Comparison of ENCODE assay signal across 8 cellular contexts in genomic region chr11:65713212-65713969, GRCh38. TPM values are rescaled to one million over a fixed set of nuclear protein-coding genes. Genes with fewer than 3 reads are reported as not detected.
DNase-seq lines count a peak whose midpoint lies in the region; ATAC-seq and TF ChIP-seq lines count a peak whose summit lies in the region.

No MANE protein-coding gene starts in this region.

- H3K27me3 ChIP-seq in HL-60 (ENCODE audit: insufficient read depth, poor library complexity, severe bottlenecking) (no peaks in the 10 kb centered on the region), brain microvascular endothelial cell (replicated peaks) (no peaks in the 10 kb centered on the region)
- no peaks in the 10 kb centered on the region for H3K27me3 ChIP-seq in naive thymus-derived CD4-positive, alpha-beta T cell (ENCODE audit: control insufficient read depth in 2 of 2, insufficient read depth in 2 of 2, low read length in 2 of 2)

- H3K27me3 Mint-ChIP-seq in naive thymus-derived CD4-positive, alpha-beta T cell: peaks cover 0 to 5% (median 0%) of the 10 kb centered on the region in 5 donors

- intact Hi-C loops in naive thymus-derived CD4-positive, alpha-beta T cell (cut with micrococcal nuclease): loop anchor here in 1 of 2 donors (2.0 to 5.0 kb wide), 3 partner anchors 51 to 141 kb away; partner anchors contain the start of genes FAM89B, RELA and ZNRD2

- peak overlapping the region; percentile 19 to 93 (median 54) for H3K4me3 Mint-ChIP-seq in naive thymus-derived CD4-positive, alpha-beta T cell

- POLR2A ChIA-PET in AG04449 (lab: Yijun Ruan, JAX): interaction anchor here (1.1 to 1.9 kb wide), 3 partner anchors 7 to 177 kb away, joined by 4 to 23 read pairs (median 5); partner anchors contain the start of genes CCDC85B and RNASEH2C
- POLR2A ChIA-PET in naive thymus-derived CD4-positive, alpha-beta T cell (lab: Charles Lee): interaction anchor here (0.7 to 3.1 kb wide), 11 partner anchors 8 to 309 kb away, joined by 3 to 42 read pairs (median 14); partner anchors contain the start of genes CFL1, MAP3K11, MUS81 and PCNX3

- H3K27ac Mint-ChIP-seq in naive thymus-derived CD4-positive, alpha-beta T cell: peak overlapping the region; percentile 43 to 100 (median 76)

- H3K9me3 ChIP-seq in naive thymus-derived CD4-positive, alpha-beta T cell (ENCODE audit: control insufficient read depth in 2 of 3, low read length in 3 of 3): no peaks in the 10 kb centered on the region

- H3K9me3 Mint-ChIP-seq in naive thymus-derived CD4-positive, alpha-beta T cell: peaks cover 0 to 6% (median 0%) of the 10 kb centered on the region in 11 donors

- no peak for TF ChIP-seq CTCF in AG04449 (IDR thresholded peaks at IDR 0.05; ENCODE audit: insufficient read depth, low read length, missing control alignments)
- TF ChIP-seq CTCF in HL-60 (IDR thresholded peaks at IDR 0.05; ENCODE audit: insufficient read depth, low read length): no peak
- TF ChIP-seq CTCF in brain microvascular endothelial cell (IDR thresholded peaks at IDR 0.05; ENCODE audit: low read depth, low read length, missing control alignments): no peak
- TF ChIP-seq CTCF in GM13977 (IDR thresholded peaks at IDR 0.05; ENCODE audit: extremely low read depth, insufficient read depth, missing control alignments): no peak

- no peak for DNase-seq in AG04449 (ENCODE audit: low read depth, low spot score)
- no peak for DNase-seq in HL-60 (ENCODE audit: low read depth in 1 of 2, low spot score in 1 of 2)
- no peak for DNase-seq in brain microvascular endothelial cell
- DNase-seq in naive thymus-derived CD4-positive, alpha-beta T cell: no peak
- DNase-seq in NCI-H1092 treated with DMSO at 0.1 percent for 48 hours (lab: John Stamatoyannopoulos, UW): no peak
- DNase-seq in SHP77 (lab: John Stamatoyannopoulos, UW): no peak
- no peak for DNase-seq in RPMI8226
- DNase-seq in GM13977 (ENCODE audit: low spot score): no peak

- peaks cover 15 to 50% (median 31%) of the 10 kb centered on the region in 7 donors for H3K4me1 Mint-ChIP-seq in naive thymus-derived CD4-positive, alpha-beta T cell

- peaks cover 7 to 31% (median 13%) of the 10 kb centered on the region in 5 donors for H3K36me3 Mint-ChIP-seq in naive thymus-derived CD4-positive, alpha-beta T cell

- peaks cover 5 to 11% of the 10 kb centered on the region in 2 donors for H3K4me1 ChIP-seq in naive thymus-derived CD4-positive, alpha-beta T cell (ENCODE audit: control insufficient read depth in 2 of 2, insufficient read depth in 2 of 2, low read length in 2 of 2)

- peak overlapping the region; percentile 87; the same call in 1 of the 2 replicates for H3K4me3 ChIP-seq in AG04449 (ENCODE audit: low read depth, low read length)
- H3K4me3 ChIP-seq in HL-60 (replicated peaks; ENCODE audit: insufficient read depth, low read length): peak overlapping the region; percentile 67; the same call in 1 of the 2 replicates
- H3K4me3 ChIP-seq in brain microvascular endothelial cell (ENCODE audit: low read depth, low read length): peak overlapping the region; percentile 77
- no peak overlapping the region for H3K4me3 ChIP-seq in naive thymus-derived CD4-positive, alpha-beta T cell (ENCODE audit: low read length)

- peak overlapping the region; percentile 100; the same call in 1 of the 2 replicates for H3K27ac ChIP-seq in HL-60 (replicated peaks)
- no peak overlapping the region for H3K27ac ChIP-seq in brain microvascular endothelial cell
- H3K27ac ChIP-seq in naive thymus-derived CD4-positive, alpha-beta T cell (ENCODE audit: low read depth, low read length): peak overlapping the region; percentile 95

- H3K36me3 ChIP-seq in brain microvascular endothelial cell (replicated peaks): peaks cover 47% of the 10 kb centered on the region
- H3K36me3 ChIP-seq in naive thymus-derived CD4-positive, alpha-beta T cell (ENCODE audit: control insufficient read depth in 2 of 3, insufficient read depth in 3 of 3, low read length in 3 of 3): peaks cover 11 to 58% (median 24%) of the 10 kb centered on the region in 3 experiments

- in situ Hi-C loops in brain microvascular endothelial cell (cut with HindIII; ENCODE audit: low pct_ligation_motif_present, low sequenced_read_pairs): no loop called here
- in situ Hi-C loops in GM13977 (cut with MboI; ENCODE audit: low pct_unique_long_range_greater_than_20kb, low sequenced_read_pairs, unreplicated experiment): loop anchor here (10.0 kb wide), 1 partner anchor 101 kb away; no protein-coding TSS in a partner anchor

- ATAC-seq in naive thymus-derived CD4-positive, alpha-beta T cell: no peak

- CTCF ChIA-PET in AG04449 (lab: Yijun Ruan, JAX): interaction anchor here (1.0 to 9.5 kb wide), 9 partner anchors 9 to 278 kb away, joined by 3 to 170 read pairs (median 8); partner anchors contain the start of genes FIBP and SNX32
- CTCF ChIA-PET in naive thymus-derived CD4-positive, alpha-beta T cell (lab: Charles Lee): interaction anchor here (2.5 to 2.9 kb wide), 2 partner anchors 105 to 146 kb away, joined by 11 to 29 read pairs; partner anchors contain the start of gene MUS81

RNA-seq across cellular contexts. Expression of gene KAT5, which starts 1.3 kb away (rescaled TPM):
- total RNA-seq in naive thymus-derived CD4-positive, alpha-beta T cell: 100 to 1,000 TPM in 4 of 5 experiments, 10 to 100 TPM in 1; 68.6 to 133 (median 113) TPM
- polyA plus RNA-seq in naive thymus-derived CD4-positive, alpha-beta T cell: 10 to 100 TPM; 36.8 to 56.8 TPM

RNA-seq across cellular contexts. Expression of gene RNASEH2C, which starts 7.2 kb away (rescaled TPM):
- total RNA-seq in naive thymus-derived CD4-positive, alpha-beta T cell: 10 to 100 TPM; 41.8 to 94.0 (median 82.0) TPM
- polyA plus RNA-seq in naive thymus-derived CD4-positive, alpha-beta T cell: 10 to 100 TPM; 40.2 to 80.3 TPM

RNA-seq across cellular contexts. Expression of gene RELA, which starts 50.7 kb away (rescaled TPM):
- total RNA-seq in naive thymus-derived CD4-positive, alpha-beta T cell: 100 to 1,000 TPM; 106 to 303 (median 165) TPM
- polyA plus RNA-seq in naive thymus-derived CD4-positive, alpha-beta T cell: 10 to 100 TPM; 54.6 to 73.0 TPM
